In genomic region chr13:97354808-97355207, GRCh38 we compare ENCODE assay signal across 16 cellular contexts.
"Had no signal": no experiment of that assay in that cellular context is flagged by ENCODE, and none has a peak within 500 bp of the region (broad histone marks: within the 10 kb centered on the region; RNA-seq: fewer than 3 reads in every experiment).

No MANE protein-coding gene starts in this region.

- H3K9me3 ChIP-seq: spleen had no signal

- H3K4me3 ChIP-seq: esophagus squamous epithelium, lung, spleen had no signal

- DNase-seq: activated B cell treated with CpG ODN at 0.5 μM for 24 hours; activated CD4-positive, alpha-beta memory T cell treated with anti-CD3 and anti-CD28 coated beads, Interleukin-2, amount 10 ng/mL, durations not matched to agents 7 days and 5 days; activated CD4-positive, alpha-beta T cell treated with anti-CD3 and anti-CD28 coated beads for 4 hours; activated CD8-positive, alpha-beta memory T cell treated with anti-CD3 and anti-CD28 coated beads, Interleukin-2, amount 10 ng/mL, durations not matched to agents 7 days and 5 days; activated naive CD4-positive, alpha-beta T cell treated with Interleukin-2 at 50 U/mL for 16 hours; activated naive CD8-positive, alpha-beta T cell treated with anti-CD3 and anti-CD28 coated beads, Interleukin-2, amount 10 ng/mL, durations not matched to agents 7 days and 5 days; amygdala; dermis blood vessel endothelial cell; effector memory CD8-positive, alpha-beta T cell; esophagus squamous epithelium; posterior cingulate gyrus; retina; spleen; stimulated activated CD4-positive, alpha-beta T cell treated with anti-CD3 and anti-CD28 coated beads, Interleukin-4, amount 100 ng/mL, for 4 hours; stimulated activated naive B cell treated with anti-CD40 and anti-IgM and Interleukin-4, amounts not matched to agents 10 μg/mL and 1 μg/mL and 100 μg/mL, for 72 hours had no signal

- H3K27me3 ChIP-seq: esophagus squamous epithelium, spleen had no signal

- H3K27ac ChIP-seq: spleen had no signal
